In genomic region chr4:136441629-136442282, GRCh38 we compare ENCODE assay signal across 20 cellular contexts.
"Had no signal": no experiment of that assay in that cellular context is flagged by ENCODE, and none has a peak within 500 bp of the region (broad histone marks: within the 10 kb centered on the region; RNA-seq: fewer than 3 reads in every experiment).

No MANE protein-coding gene starts in this region.

- H3K4me1 Mint-ChIP-seq: memory B cell, natural killer cell, neural crest cell had no signal

- H3K27me3 ChIP-seq: esophagus muscularis mucosa, gastrocnemius medialis, heart right ventricle, left lung, ovary, vagina had no signal

- H3K27ac ChIP-seq: epithelial cell of prostate, esophagus muscularis mucosa, gastrocnemius medialis, heart right ventricle, left lung, lower lobe of right lung, ovary, vagina had no signal

- H3K27me3 Mint-ChIP-seq: dendritic cell treated with granulocyte-macrophage colony-stimulating factor and Interleukin-4, amounts not matched to agents 40 ng/mL and 50 ng/mL, for 4 days; effector memory CD8-positive, alpha-beta T cell; memory B cell; progenitor cell of endocrine pancreas; type B pancreatic cell had no signal

- DNase-seq: effector memory CD8-positive, alpha-beta T cell; gastrocnemius medialis; heart right ventricle; islet precursor cell; left lung; lower lobe of right lung; natural killer cell; nucleus accumbens; ovary; small intestine; stimulated activated CD4-positive, alpha-beta T cell treated with anti-CD3 and anti-CD28 coated beads, Interleukin-2, amount 100 ng/mL, for 48 hours had no signal

- H3K4me3 ChIP-seq: esophagus muscularis mucosa, gastrocnemius medialis, heart right ventricle, left lung, lower lobe of right lung, ovary, vagina had no signal

- H3K4me3 Mint-ChIP-seq: dendritic cell treated with granulocyte-macrophage colony-stimulating factor and Interleukin-4, amounts not matched to agents 40 ng/mL and 50 ng/mL, for 4 days; effector memory CD8-positive, alpha-beta T cell; memory B cell; mesothelial cell of epicardium; natural killer cell; neural crest cell; type B pancreatic cell had no signal

- H3K36me3 ChIP-seq: esophagus muscularis mucosa, gastrocnemius medialis, heart right ventricle, left lung, lower lobe of right lung, ovary, vagina had no signal

- H3K9me3 Mint-ChIP-seq: dendritic cell treated with granulocyte-macrophage colony-stimulating factor and Interleukin-4, amounts not matched to agents 40 ng/mL and 50 ng/mL, for 4 days; effector memory CD8-positive, alpha-beta T cell; memory B cell; mesothelial cell of epicardium; neural crest cell; type B pancreatic cell had no signal

- ATAC-seq: effector memory CD8-positive, alpha-beta T cell; gastrocnemius medialis; heart right ventricle; left lung; natural killer cell had no signal

- H3K9me3 ChIP-seq: esophagus muscularis mucosa, gastrocnemius medialis, heart right ventricle, lower lobe of right lung, ovary, vagina had no signal

- H3K4me1 ChIP-seq: esophagus muscularis mucosa, gastrocnemius medialis, heart right ventricle, left lung, lower lobe of right lung, vagina had no signal

- H3K27ac Mint-ChIP-seq: dendritic cell treated with granulocyte-macrophage colony-stimulating factor and Interleukin-4, amounts not matched to agents 40 ng/mL and 50 ng/mL, for 4 days; effector memory CD8-positive, alpha-beta T cell; memory B cell; mesothelial cell of epicardium; natural killer cell; progenitor cell of endocrine pancreas; type B pancreatic cell had no signal
